8 cellular contexts compared by ENCODE assay signal in genomic region chr5:150410524-150411244, GRCh38.
A peak's percentile ranks its signal among the peaks of the same experiment; 100 is the strongest.
DNase-seq lines count a peak whose midpoint lies in the region; ATAC-seq and TF ChIP-seq lines count a peak whose summit lies in the region.

No MANE protein-coding gene starts in this region.

- peak; percentile 33 to 43 for ATAC-seq in activated CD4-positive, CD25-positive, alpha-beta regulatory T cell treated with anti-CD3 and anti-CD28 coated beads, Interleukin-2, amount 50 U/mL, for 24 hours
- no peak for ATAC-seq in GM21423 (IDR thresholded peaks at IDR 0.05; ENCODE audit: unreplicated experiment)

- no peak for DNase-seq in activated CD4-positive, CD25-positive, alpha-beta regulatory T cell (lab: John Stamatoyannopoulos, UW)
- peak; percentile 77 for DNase-seq in NCI-H1694 (lab: John Stamatoyannopoulos, UW)
- DNase-seq in T-helper 9 cell = peak; percentile 39
- DNase-seq in choroid plexus epithelial cell (ENCODE audit: low read depth) = peak; percentile 87
- DNase-seq in kidney tubule cell (ENCODE audit: low spot score) = peak; percentile 73
- DNase-seq in stimulated activated CD8-positive, alpha-beta memory T cell treated with anti-CD3 and anti-CD28 coated beads, Interleukin-2, amount 100 ng/mL, for 1 hour (ENCODE audit: low read depth in 2 of 2) = peak; percentile 23 to 27

- H3K4me3 ChIP-seq in choroid plexus epithelial cell (ENCODE audit: low read depth, low read length) = no peak overlapping the region

- TF ChIP-seq CTCF in choroid plexus epithelial cell (conservative IDR thresholded peaks at IDR 0.05; ENCODE audit: low read depth, low read length) = no peak

Comparison
In these comparisons a context has a peak if more than half of its experiments do, and no peak if none do; other contexts are left out.
1. DNase-seq: peak in NCI-H1694 (single experiment), T-helper 9 cell (single experiment), choroid plexus epithelial cell (single experiment), kidney tubule cell (single experiment) and stimulated activated CD8-positive, alpha-beta memory T cell treated with anti-CD3 and anti-CD28 coated beads, Interleukin-2, amount 100 ng/mL, for 1 hour (2 of 2); none in activated CD4-positive, CD25-positive, alpha-beta regulatory T cell (0 of 4).